In genomic region chr2:5696351-5696740, GRCh38 we compare ENCODE assay signal across 10 cellular contexts. TPM values are rescaled to one million over a fixed set of nuclear protein-coding genes. Genes with fewer than 3 reads are reported as not detected.
DNase-seq lines count a peak whose midpoint lies in the region; ATAC-seq and TF ChIP-seq lines count a peak whose summit lies in the region.
"Had no signal": no experiment of that assay in that cellular context is flagged by ENCODE, and none has a peak within 500 bp of the region (broad histone marks: within the 10 kb centered on the region; RNA-seq: fewer than 3 reads in every experiment).

No MANE protein-coding gene starts in this region.

- DNase-seq in NCI-H2081 (lab: John Stamatoyannopoulos, UW) (peak; percentile 57 to 70), NCI-H2081 treated with DMSO at 0.1 percent for 48 hours (lab: John Stamatoyannopoulos, UW) (no peak), suprapubic skin (ENCODE audit: low spot score in 2 of 2) (no peak), RKO (ENCODE audit: low spot score) (no peak), AG08395 (ENCODE audit: low spot score) (no peak)
- no peak for DNase-seq in activated naive CD4-positive, alpha-beta T cell treated with Interleukin-2 at 50 U/mL for 16 hours
- DNase-seq: HCEC 1CT had no signal

- peaks cover 1% of the 10 kb centered on the region for H3K36me3 ChIP-seq in iPS-18a (ENCODE audit: control insufficient read depth, low read depth, low read length)
- no peaks in the 10 kb centered on the region for H3K36me3 ChIP-seq in suprapubic skin

- no peak for TF ChIP-seq EP300 in suprapubic skin (IDR thresholded peaks at IDR 0.05)

- H3K9ac ChIP-seq in iPS-18a (ENCODE audit: low read length) = peak overlapping the region; percentile 82

- H3K27me3 ChIP-seq in iPS-18a (ENCODE audit: control insufficient read depth, insufficient read depth, low read length) (no peaks in the 10 kb centered on the region), suprapubic skin (peaks cover 85% of the 10 kb centered on the region)

- 2% methylated on average over 23 of the region's 49 CpGs for WGBS in suprapubic skin

- peak; percentile 32 for ATAC-seq in SK-N-SH treated with all-trans-retinoic acid at 6 μM for 48 hours

- H3K4me3 ChIP-seq in iPS-18a (ENCODE audit: low read length) (peak overlapping the region; percentile 98), suprapubic skin (peak overlapping the region; percentile 43)

- no peaks in the 10 kb centered on the region for H3K9me3 ChIP-seq in iPS-18a (ENCODE audit: control insufficient read depth, low read depth, low read length)
- H3K9me3 ChIP-seq in suprapubic skin = no peaks in the 10 kb centered on the region

- no peak for TF ChIP-seq POLR2A in suprapubic skin (IDR thresholded peaks at IDR 0.05)

- peaks cover 35% of the 10 kb centered on the region for H3K4me1 ChIP-seq in iPS-18a (ENCODE audit: control insufficient read depth, low read depth, low read length)
- H3K4me1 ChIP-seq in suprapubic skin = peaks cover 40% of the 10 kb centered on the region

- TF ChIP-seq CTCF in suprapubic skin (IDR thresholded peaks at IDR 0.05) = no peak

- no peak overlapping the region for H3K27ac ChIP-seq in iPS-18a (ENCODE audit: low read length)
- H3K27ac ChIP-seq in suprapubic skin = no peak overlapping the region

TF ChIP-seq in SK-N-SH treated with all-trans-retinoic acid at 6 μM for 48 hours, 23 proteins besides CTCF, POLR2A, EP300 and RAD21:
- TF ChIP-seq ZNF8 (CRISPR knock-in tag; IDR thresholded peaks at IDR 0.05) = no peak
- no peak for TF ChIP-seq PPARA (CRISPR knock-in tag; IDR thresholded peaks at IDR 0.05; ENCODE audit: borderline replicate concordance)
- TF ChIP-seq TSHZ2 (CRISPR knock-in tag; IDR thresholded peaks at IDR 0.05) = no peak
- TF ChIP-seq CSRNP3 (CRISPR knock-in tag; IDR thresholded peaks at IDR 0.05) = no peak
- TF ChIP-seq GLIS3 (CRISPR knock-in tag; IDR thresholded peaks at IDR 0.05) = 0 out of 2 replicates have a peak, but pooled peaks have one; percentile 11
- no peak for TF ChIP-seq CREB5 (CRISPR knock-in tag; IDR thresholded peaks at IDR 0.05; ENCODE audit: low read depth)

RNA-seq across cellular contexts. Expression of gene SOX11, which starts 4.2 kb away (rescaled TPM):
- under 1 TPM in 1 of 4 donors, not detected in 3; 0.05 TPM for total RNA-seq in suprapubic skin
- total RNA-seq: SK-MEL-5 had no signal

Comparison
In these comparisons a context has a peak if more than half of its experiments do, and no peak if none do; other contexts are left out.
1. DNase-seq: peak in NCI-H2081 (2 of 2); none in NCI-H2081 treated with DMSO at 0.1 percent for 48 hours (single experiment), suprapubic skin (0 of 2), activated naive CD4-positive, alpha-beta T cell treated with Interleukin-2 at 50 U/mL for 16 hours (single experiment), RKO (single experiment) and AG08395 (single experiment).